20 cellular contexts compared by ENCODE assay signal in genomic region chr12:95262808-95263207, GRCh38. TPM values are rescaled to one million over a fixed set of nuclear protein-coding genes. Genes with fewer than 3 reads are reported as not detected.
A peak's percentile ranks its signal among the peaks of the same experiment; 100 is the strongest.
DNase-seq lines count a peak whose midpoint lies in the region; TF ChIP-seq lines count a peak whose summit lies in the region.
"Had no signal": no experiment of that assay in that cellular context is flagged by ENCODE, and none has a peak within 500 bp of the region (broad histone marks: within the 10 kb centered on the region; RNA-seq: fewer than 3 reads in every experiment).

No MANE protein-coding gene starts in this region.

- no peak overlapping the region for H3K4me3 ChIP-seq in cardiac muscle cell
- H3K4me3 ChIP-seq: BLaER1 treated with 17β-estradiol and CSF1 and Interleukin-3, amounts not matched to agents 10 nM and 100 nM; GM23248; SJSA1; tibial artery had no signal

- H3K27ac Mint-ChIP-seq in mesothelial cell of epicardium: peak overlapping the region; percentile 21
- H3K27ac Mint-ChIP-seq in activated naive CD4-positive, alpha-beta T cell treated with anti-CD3 and anti-CD28 coated beads, Interleukin-2, amount 10 ng/mL, durations not matched to agents 7 days and 5 days: no peak overlapping the region
- H3K27ac Mint-ChIP-seq: activated CD4-positive, alpha-beta memory T cell treated with anti-CD3 and anti-CD28 coated beads for 36 hours; activated naive CD8-positive, alpha-beta T cell treated with anti-CD3 and anti-CD28 coated beads, Interleukin-2, amount 10 ng/mL, durations not matched to agents 7 days and 5 days had no signal

- TF ChIP-seq CTCF in cardiac muscle cell (IDR thresholded peaks at IDR 0.05; ENCODE audit: low read depth, low read length) (no peak), mesothelial cell of epicardium (IDR thresholded peaks at IDR 0.05; ENCODE audit: unreplicated experiment) (no peak), GM10266 (IDR thresholded peaks at IDR 0.05; ENCODE audit: control insufficient read depth, insufficient read depth, low read depth, missing control alignments) (no peak)

- peak; percentile 49 for DNase-seq in DMS53 (lab: John Stamatoyannopoulos, UW)
- no peak for DNase-seq in DMS53 treated with DMSO at 0.1 percent for 48 hours (lab: John Stamatoyannopoulos, UW; ENCODE audit: unreplicated experiment)
- DNase-seq in NCI-H2196 (lab: John Stamatoyannopoulos, UW; ENCODE audit: unreplicated experiment): peak; percentile 42
- peak in 1 of 2 donors; percentile 34 for DNase-seq in cardiac muscle cell (ENCODE audit: low read depth in 1 of 2, low spot score in 1 of 2)
- no peak for DNase-seq in mesothelial cell of epicardium (ENCODE audit: low spot score in 2 of 2, unreplicated experiment in 2 of 2)
- no peak for DNase-seq in activated naive CD4-positive, alpha-beta T cell treated with anti-CD3 and anti-CD28 coated beads, Interleukin-2, amount 10 ng/mL, durations not matched to agents 7 days and 5 days
- no peak for DNase-seq in foreskin melanocyte
- DNase-seq in GM10266 (ENCODE audit: extremely low spot score): no peak
- DNase-seq: activated CD4-positive, alpha-beta memory T cell treated with anti-CD3 and anti-CD28 coated beads for 36 hours; activated naive CD8-positive, alpha-beta T cell treated with anti-CD3 and anti-CD28 coated beads, Interleukin-2, amount 10 ng/mL, durations not matched to agents 7 days and 5 days; activated T-cell treated with anti-CD3 and anti-CD28 coated beads, Interleukin-2, amount 50 U/mL, for 4 hours; DMS79; GM23248; NCI-H1092; occipital lobe; tibial artery had no signal

- H3K9me3 Mint-ChIP-seq in mesothelial cell of epicardium: no peaks in the 10 kb centered on the region
- H3K9me3 Mint-ChIP-seq in activated naive CD4-positive, alpha-beta T cell treated with anti-CD3 and anti-CD28 coated beads, Interleukin-2, amount 10 ng/mL, durations not matched to agents 7 days and 5 days: no peaks in the 10 kb centered on the region
- H3K9me3 Mint-ChIP-seq: activated CD4-positive, alpha-beta memory T cell treated with anti-CD3 and anti-CD28 coated beads for 36 hours; activated naive CD8-positive, alpha-beta T cell treated with anti-CD3 and anti-CD28 coated beads, Interleukin-2, amount 10 ng/mL, durations not matched to agents 7 days and 5 days; activated T-cell treated with anti-CD3 and anti-CD28 coated beads, Interleukin-2, amount 50 U/mL, for 4 hours; central memory CD8-positive, alpha-beta T cell had no signal

- peaks cover 42% of the 10 kb centered on the region for H3K36me3 ChIP-seq in cardiac muscle cell

- H3K4me1 ChIP-seq in cardiac muscle cell (ENCODE audit: low read depth): peaks cover 14% of the 10 kb centered on the region
- H3K4me1 ChIP-seq: BLaER1 treated with 17β-estradiol and CSF1 and Interleukin-3, amounts not matched to agents 10 nM and 100 nM had no signal

- no peak overlapping the region for H3K4me3 Mint-ChIP-seq in mesothelial cell of epicardium
- no peak overlapping the region for H3K4me3 Mint-ChIP-seq in activated naive CD4-positive, alpha-beta T cell treated with anti-CD3 and anti-CD28 coated beads, Interleukin-2, amount 10 ng/mL, durations not matched to agents 7 days and 5 days
- H3K4me3 Mint-ChIP-seq: activated CD4-positive, alpha-beta memory T cell treated with anti-CD3 and anti-CD28 coated beads for 36 hours; activated naive CD8-positive, alpha-beta T cell treated with anti-CD3 and anti-CD28 coated beads, Interleukin-2, amount 10 ng/mL, durations not matched to agents 7 days and 5 days; activated T-cell treated with anti-CD3 and anti-CD28 coated beads, Interleukin-2, amount 50 U/mL, for 4 hours; central memory CD8-positive, alpha-beta T cell had no signal

- no peaks in the 10 kb centered on the region for H3K27me3 ChIP-seq in cardiac muscle cell
- H3K27me3 ChIP-seq: BLaER1 treated with 17β-estradiol and CSF1 and Interleukin-3, amounts not matched to agents 10 nM and 100 nM; SJSA1; tibial artery had no signal

- H3K36me3 Mint-ChIP-seq in mesothelial cell of epicardium: peaks cover 17% of the 10 kb centered on the region
- peaks cover 8% of the 10 kb centered on the region for H3K36me3 Mint-ChIP-seq in activated naive CD4-positive, alpha-beta T cell treated with anti-CD3 and anti-CD28 coated beads, Interleukin-2, amount 10 ng/mL, durations not matched to agents 7 days and 5 days

- H3K4me1 Mint-ChIP-seq in mesothelial cell of epicardium: no peaks in the 10 kb centered on the region
- H3K4me1 Mint-ChIP-seq in activated naive CD4-positive, alpha-beta T cell treated with anti-CD3 and anti-CD28 coated beads, Interleukin-2, amount 10 ng/mL, durations not matched to agents 7 days and 5 days: no peaks in the 10 kb centered on the region
- H3K4me1 Mint-ChIP-seq: activated naive CD8-positive, alpha-beta T cell treated with anti-CD3 and anti-CD28 coated beads, Interleukin-2, amount 10 ng/mL, durations not matched to agents 7 days and 5 days; central memory CD8-positive, alpha-beta T cell had no signal

- no peaks in the 10 kb centered on the region for H3K27me3 Mint-ChIP-seq in mesothelial cell of epicardium (ENCODE audit: low read depth)
- H3K27me3 Mint-ChIP-seq in activated naive CD4-positive, alpha-beta T cell treated with anti-CD3 and anti-CD28 coated beads, Interleukin-2, amount 10 ng/mL, durations not matched to agents 7 days and 5 days: no peaks in the 10 kb centered on the region
- H3K27me3 Mint-ChIP-seq: activated CD4-positive, alpha-beta memory T cell treated with anti-CD3 and anti-CD28 coated beads for 36 hours; activated naive CD8-positive, alpha-beta T cell treated with anti-CD3 and anti-CD28 coated beads, Interleukin-2, amount 10 ng/mL, durations not matched to agents 7 days and 5 days; central memory CD8-positive, alpha-beta T cell had no signal

- H3K9me3 ChIP-seq in cardiac muscle cell (ENCODE audit: low read depth): no peaks in the 10 kb centered on the region
- H3K9me3 ChIP-seq: BLaER1 treated with 17β-estradiol and CSF1 and Interleukin-3, amounts not matched to agents 10 nM and 100 nM; SJSA1; tibial artery had no signal

- H3K27ac ChIP-seq in cardiac muscle cell: peak overlapping the region; percentile 9
- H3K27ac ChIP-seq: 22Rv1; BLaER1 treated with 17β-estradiol and CSF1 and Interleukin-3, amounts not matched to agents 10 nM and 100 nM; GM23248; SJSA1; tibial artery had no signal

- CTCF ChIA-PET in activated naive CD4-positive, alpha-beta T cell treated with anti-CD3 and anti-CD28 coated beads, Interleukin-2, amount 10 ng/mL, durations not matched to agents 7 days and 5 days (lab: Charles Lee): interaction anchor here (1.0 kb wide), 1 partner anchor 52 kb away, joined by 3 read pairs; no protein-coding TSS in a partner anchor

RNA-seq across cellular contexts. Expression of gene VEZT, which starts 45.2 kb away (rescaled TPM):
- total RNA-seq in cardiac muscle cell (50.6 and 52.5 TPM in 2 replicates), mesothelial cell of epicardium (107 to 110 TPM (median 107 TPM) in 3 replicates)
- 56.9 and 62.9 TPM in 2 replicates for polyA plus RNA-seq in cardiac muscle cell

RNA-seq across cellular contexts. Expression of gene FGD6, which starts 45.5 kb away (rescaled TPM):
- total RNA-seq in cardiac muscle cell (12.4 and 19.4 TPM in 2 replicates), mesothelial cell of epicardium (17.5 to 18.2 TPM (median 18.0 TPM) in 3 replicates)
- 10.7 and 13.2 TPM in 2 replicates for polyA plus RNA-seq in cardiac muscle cell

Comparison
In these comparisons a context has a peak if more than half of its experiments do, and no peak if none do; other contexts are left out.
1. DNase-seq: peak in DMS53 (single experiment) and NCI-H2196 (single experiment); none in DMS53 treated with DMSO at 0.1 percent for 48 hours (single experiment), mesothelial cell of epicardium (0 of 2), activated naive CD4-positive, alpha-beta T cell treated with anti-CD3 and anti-CD28 coated beads, Interleukin-2, amount 10 ng/mL, durations not matched to agents 7 days and 5 days (single experiment), foreskin melanocyte (single experiment) and GM10266 (single experiment).